In genomic region chr11:76663912-76664440, GRCh38 we compare ENCODE assay signal across 18 cellular contexts. TPM values are rescaled to one million over a fixed set of nuclear protein-coding genes. Genes with fewer than 3 reads are reported as not detected.
DNase-seq lines count a peak whose midpoint lies in the region; ATAC-seq, FAIRE-seq and TF ChIP-seq lines count a peak whose summit lies in the region.
"Had no signal": no experiment of that assay in that cellular context is flagged by ENCODE, and none has a peak within 500 bp of the region (broad histone marks: within the 10 kb centered on the region; RNA-seq: fewer than 3 reads in every experiment).

No MANE protein-coding gene starts in this region.

- H3K23me2 ChIP-seq in H1 (ENCODE audit: low read depth, low read length) = no peaks in the 10 kb centered on the region

- no peak overlapping the region for H2BK5ac ChIP-seq in H1 (ENCODE audit: low read depth, low read length)

- H2BK12ac ChIP-seq in H1 (ENCODE audit: low read depth, low read length) = no peak overlapping the region

- no peak overlapping the region for H3K4me3 Mint-ChIP-seq in stimulated activated naive CD8-positive, alpha-beta T cell treated with anti-CD3 and anti-CD28 coated beads, Interleukin-15, Interleukin-2, amounts not matched to agents 100 ng/mL and 50 ng/mL, for 24 hours
- no peak overlapping the region for H3K4me3 Mint-ChIP-seq in neural progenitor cell
- H3K4me3 Mint-ChIP-seq: H9, nephron progenitor cell had no signal

- H3K56ac ChIP-seq in H1 (replicated peaks; ENCODE audit: insufficient read length, low read depth, low read length) = no peak overlapping the region

- peaks cover 0 to under 1% (median under 1%) of the 10 kb centered on the region in 4 experiments; a peak in 2 of 7 replicates for H3K27me3 ChIP-seq in H1 (replicated peaks in 1 of 4; ENCODE audit: control insufficient read depth in 3 of 4, extremely low read depth in 1 of 4, insufficient read depth in 3 of 4, low read length in 3 of 4)
- H3K27me3 ChIP-seq in neural progenitor cell = peaks cover 3% of the 10 kb centered on the region

- no peaks in the 10 kb centered on the region for H3F3A ChIP-seq in neural progenitor cell (ENCODE audit: low read depth)

- TF ChIP-seq CTCF in H1 (IDR thresholded peaks at IDR 0.05; ENCODE audit: control extremely low read depth in 1 of 3, insufficient read depth in 1 of 3, low read depth in 1 of 3, low read length in 3 of 3) = no peak
- no peak for TF ChIP-seq CTCF in neural progenitor cell (IDR thresholded peaks at IDR 0.05)

- no peak for TF ChIP-seq RAD21 in H1 (IDR thresholded peaks at IDR 0.05 in 1 of 2, conservative IDR thresholded peaks at IDR 0.05 in 1 of 2; ENCODE audit: low read depth in 2 of 2, low read length in 2 of 2)

- H3K9me3 ChIP-seq in H1 (ENCODE audit: insufficient read depth in 2 of 2, low read depth in 1 of 2, low read length in 1 of 2) (no peaks in the 10 kb centered on the region), neural progenitor cell (ENCODE audit: low read depth) (no peaks in the 10 kb centered on the region)

- no peak for TF ChIP-seq POLR2A in H1 (IDR thresholded peaks at IDR 0.05; ENCODE audit: control extremely low read depth in 1 of 2, low read depth in 2 of 2, low read length in 2 of 2)

- WGBS in H1 (ENCODE audit: extremely low coverage in 1 of 2, insufficient coverage in 1 of 2, insufficient read length in 1 of 2, insufficient replicate concordance in 2 of 2, low coverage in 1 of 2, low lambda C conversion rate in 2 of 2, missing lambda C conversion rate in 1 of 2), 2 experiments = 93% methylated on average over 7 of the region's 7 CpGs; no CpG with 5 or more reads in 1 of the 2 experiments

- H3K79me1 ChIP-seq in H1 (ENCODE audit: low read depth, low read length) = no peaks in the 10 kb centered on the region

- H3K79me2 ChIP-seq in H1 (ENCODE audit: control insufficient read depth in 1 of 2, insufficient read depth in 2 of 2, low read length in 2 of 2) (no peaks in the 10 kb centered on the region), neural progenitor cell (ENCODE audit: low read depth) (no peaks in the 10 kb centered on the region)

- no peak overlapping the region for H2AK5ac ChIP-seq in H1 (ENCODE audit: low read depth, low read length)

- peaks cover 11% of the 10 kb centered on the region for H3K27me3 Mint-ChIP-seq in stimulated activated naive CD8-positive, alpha-beta T cell treated with anti-CD3 and anti-CD28 coated beads, Interleukin-15, Interleukin-2, amounts not matched to agents 100 ng/mL and 50 ng/mL, for 24 hours
- peaks cover 8% of the 10 kb centered on the region for H3K27me3 Mint-ChIP-seq in neural progenitor cell (ENCODE audit: insufficient read depth, low read depth)

- H3K27ac ChIP-seq in H1 (ENCODE audit: low read depth, low read length) = no peak overlapping the region
- H3K27ac ChIP-seq in neural progenitor cell = no peak overlapping the region
- H3K27ac ChIP-seq: WERI-Rb-1 had no signal

- no peak overlapping the region for H2AFZ ChIP-seq in H1 (ENCODE audit: low read length)
- H2AFZ ChIP-seq in neural progenitor cell (replicated peaks) = no peak overlapping the region

- H3K4ac ChIP-seq in H1 (replicated peaks; ENCODE audit: insufficient read length, low read depth, low read length) = no peak overlapping the region

- H4K8ac ChIP-seq in H1 (ENCODE audit: extremely low read depth, insufficient read depth, low read length) = no peak overlapping the region; the same call in 1 of the 2 replicates

- H3K27ac Mint-ChIP-seq in stimulated activated naive CD8-positive, alpha-beta T cell treated with anti-CD3 and anti-CD28 coated beads, Interleukin-15, Interleukin-2, amounts not matched to agents 100 ng/mL and 50 ng/mL, for 24 hours = peak overlapping the region; percentile 77
- H3K27ac Mint-ChIP-seq in neural progenitor cell = peak overlapping the region; percentile 63
- H3K27ac Mint-ChIP-seq: nephron progenitor cell had no signal

- no peaks in the 10 kb centered on the region for H3K9me3 Mint-ChIP-seq in stimulated activated naive CD8-positive, alpha-beta T cell treated with anti-CD3 and anti-CD28 coated beads, Interleukin-15, Interleukin-2, amounts not matched to agents 100 ng/mL and 50 ng/mL, for 24 hours
- no peaks in the 10 kb centered on the region for H3K9me3 Mint-ChIP-seq in neural progenitor cell
- H3K9me3 Mint-ChIP-seq: CD8-positive, alpha-beta T cell; H9; nephron progenitor cell; T-helper 1 cell treated with Interleukin-12 subunit alpha and Interleukin-12 subunit beta and Interleukin-4 antibody, amounts not matched to agents 30 μg/mL and 1 μg/mL, for 36 hours had no signal

- no peak overlapping the region for H4K5ac ChIP-seq in H1 (ENCODE audit: insufficient read length, low read depth, low read length)

- CTCF ChIA-PET in H1 (lab: Charles Lee; ENCODE audit: partially characterized antibody) = interaction anchor here (1.1 to 3.8 kb wide), 6 partner anchors 8 to 104 kb away, joined by 3 to 16 read pairs (median 4); no protein-coding TSS in a partner anchor

- no peak for FAIRE-seq in H1 (lab: Jason Lieb, UNC)

- H4K20me1 ChIP-seq in H1 (replicated peaks in 1 of 2; ENCODE audit: control insufficient read depth in 1 of 2, insufficient read depth in 2 of 2, low read length in 2 of 2) = no peaks in the 10 kb centered on the region
- H4K20me1 ChIP-seq in neural progenitor cell (ENCODE audit: low read depth) = no peaks in the 10 kb centered on the region

- H3K14ac ChIP-seq in H1 (ENCODE audit: insufficient read length) = no peak overlapping the region

- peaks cover 41% of the 10 kb centered on the region for H3K4me1 Mint-ChIP-seq in stimulated activated naive CD8-positive, alpha-beta T cell treated with anti-CD3 and anti-CD28 coated beads, Interleukin-15, Interleukin-2, amounts not matched to agents 100 ng/mL and 50 ng/mL, for 24 hours (ENCODE audit: low read depth)
- H3K4me1 Mint-ChIP-seq in neural progenitor cell = peaks cover 24% of the 10 kb centered on the region

- H3K4me3 ChIP-seq in H1 (ENCODE audit: extremely low read depth in 1 of 4, insufficient read depth in 2 of 4, low read depth in 3 of 4, low read length in 4 of 4) = no peak overlapping the region
- no peak overlapping the region for H3K4me3 ChIP-seq in neural progenitor cell

- H3K4me1 ChIP-seq in H1 (replicated peaks in 1 of 4; ENCODE audit: control insufficient read depth in 3 of 4, insufficient read depth in 4 of 4, low read length in 3 of 4) = peaks cover 0 to 9% (median 1%) of the 10 kb centered on the region in 4 experiments; a peak in 4 of 7 replicates
- H3K4me1 ChIP-seq in neural progenitor cell = peaks cover 10% of the 10 kb centered on the region

- no peak for TF ChIP-seq EP300 in H1 (IDR thresholded peaks at IDR 0.05; ENCODE audit: borderline replicate concordance in 1 of 2, low read depth in 2 of 2, low read length in 2 of 2)

- H3K36me3 ChIP-seq in H1 (ENCODE audit: control insufficient read depth in 2 of 4, insufficient read depth in 4 of 4, low read length in 3 of 4) (no peaks in the 10 kb centered on the region), neural progenitor cell (no peaks in the 10 kb centered on the region)
- H3K36me3 ChIP-seq: WERI-Rb-1 had no signal

- H3K36me3 Mint-ChIP-seq in stimulated activated naive CD8-positive, alpha-beta T cell treated with anti-CD3 and anti-CD28 coated beads, Interleukin-15, Interleukin-2, amounts not matched to agents 100 ng/mL and 50 ng/mL, for 24 hours (ENCODE audit: low read depth) = peaks cover 11% of the 10 kb centered on the region
- no peaks in the 10 kb centered on the region for H3K36me3 Mint-ChIP-seq in neural progenitor cell
- H3K36me3 Mint-ChIP-seq: CD8-positive, alpha-beta T cell had no signal

- H4K91ac ChIP-seq in H1 (replicated peaks; ENCODE audit: insufficient read length, low read length) = no peak overlapping the region

- no peak overlapping the region for H3K18ac ChIP-seq in H1 (ENCODE audit: extremely low read depth, low read length)

- DNase-seq in stimulated activated naive CD8-positive, alpha-beta T cell treated with anti-CD3 and anti-CD28 coated beads, Interleukin-15, Interleukin-2, amounts not matched to agents 100 U/mL and 50 U/mL, for 24 hours = no peak
- no peak for DNase-seq in H1 (ENCODE audit: low read depth in 1 of 2, low spot score in 2 of 2)
- no peak for DNase-seq in neural progenitor cell (ENCODE audit: low spot score)
- DNase-seq in NCI-H2227 (lab: John Stamatoyannopoulos, UW; ENCODE audit: unreplicated experiment) = no peak
- DNase-seq: amygdala; effector CD8-positive, alpha-beta T cell; KG1; NCI-H1048; NCI-H2081; nephron progenitor cell; WERI-Rb-1 had no signal

- H2BK15ac ChIP-seq in H1 (ENCODE audit: low read length) = 0 out of 2 replicates have a peak overlapping the region, but pooled peaks have one; percentile 46

- H3K23ac ChIP-seq in H1 (ENCODE audit: insufficient read length) = no peak overlapping the region

- H2BK120ac ChIP-seq in H1 (replicated peaks; ENCODE audit: low read depth, low read length) = no peak overlapping the region

- H3K4me2 ChIP-seq in H1 (ENCODE audit: insufficient read depth in 1 of 2, low read depth in 2 of 2, low read length in 2 of 2) = no peak overlapping the region
- H3K4me2 ChIP-seq in neural progenitor cell = no peak overlapping the region

- ATAC-seq in stimulated activated naive CD8-positive, alpha-beta T cell treated with anti-CD3 and anti-CD28 coated beads, Interleukin-15, Interleukin-2, amounts not matched to agents 100 U/mL and 50 U/mL, for 24 hours = no peak
- ATAC-seq in GM18520 (IDR thresholded peaks at IDR 0.05; ENCODE audit: unreplicated experiment) (no peak), HG03175 (IDR thresholded peaks at IDR 0.05; ENCODE audit: unreplicated experiment) (no peak), GM19324 (IDR thresholded peaks at IDR 0.05; ENCODE audit: low FRiP score, unreplicated experiment) (no peak)

- POLR2A ChIA-PET in H1 (lab: Charles Lee; ENCODE audit: partially characterized antibody) = no interaction called here

- H3K9ac ChIP-seq in H1 (replicated peaks in 1 of 4; ENCODE audit: extremely low read depth in 1 of 4, low read depth in 3 of 4, low read length in 3 of 4) (no peak overlapping the region), neural progenitor cell (no peak overlapping the region)

- no peak overlapping the region for H2BK20ac ChIP-seq in H1 (ENCODE audit: low read length)

TF ChIP-seq in H1, 55 proteins besides CTCF, POLR2A, EP300 and RAD21 (continues in another document):
- no peak for TF ChIP-seq SIN3A (conservative IDR thresholded peaks at IDR 0.05 in 1 of 2, IDR thresholded peaks at IDR 0.05 in 1 of 2; ENCODE audit: low read depth in 1 of 2, low read length in 2 of 2)

RNA-seq across cellular contexts. Expression of gene LRRC32, which starts 6.6 kb away (rescaled TPM):
- 0.44 and 0.99 TPM in 2 replicates for total RNA-seq in H1 (2021; fragmentation: NEBNext Ultra II Directional; extraction: Animal tissue kit (Norgen Biotek cat#: 25700))
- 1.9 and 2.0 TPM in 2 replicates for polyA plus RNA-seq in H1 (2011; rRNA removed)
- 1.0 TPM for polyA plus RNA-seq in H1 (2011; cell fraction: cytosol; rRNA removed)
- 0.88 TPM for polyA plus RNA-seq in H1 (2011; cell fraction: nucleus; rRNA removed)
- 1.0 to 3.3 TPM (median 1.7 TPM) in 4 replicates for polyA plus RNA-seq in H1 (2012, experiment 1 of 2)
- 1.0 TPM for polyA plus RNA-seq in H1 (2012, experiment 2 of 2)
- 1.1 TPM for polyA plus RNA-seq in H1 (2013, experiment 1 of 2)
- polyA plus RNA-seq in H1 (2013, experiment 2 of 2) = 1.2 TPM
- 0.95 and 1.2 TPM in 2 replicates for polyA minus RNA-seq in H1 (2011; rRNA and poly(A)+ RNA removed)
- 1.2 TPM for polyA minus RNA-seq in H1 (2011; cell fraction: cytosol; rRNA and poly(A)+ RNA removed)
- polyA minus RNA-seq in H1 (2011; cell fraction: nucleus; rRNA and poly(A)+ RNA removed) = 0.50 TPM
- 0.21 and 1.1 TPM in 2 replicates for total RNA-seq in neural progenitor cell (ENCODE audit: low replicate concordance)
